In the genomic region with DNA sequence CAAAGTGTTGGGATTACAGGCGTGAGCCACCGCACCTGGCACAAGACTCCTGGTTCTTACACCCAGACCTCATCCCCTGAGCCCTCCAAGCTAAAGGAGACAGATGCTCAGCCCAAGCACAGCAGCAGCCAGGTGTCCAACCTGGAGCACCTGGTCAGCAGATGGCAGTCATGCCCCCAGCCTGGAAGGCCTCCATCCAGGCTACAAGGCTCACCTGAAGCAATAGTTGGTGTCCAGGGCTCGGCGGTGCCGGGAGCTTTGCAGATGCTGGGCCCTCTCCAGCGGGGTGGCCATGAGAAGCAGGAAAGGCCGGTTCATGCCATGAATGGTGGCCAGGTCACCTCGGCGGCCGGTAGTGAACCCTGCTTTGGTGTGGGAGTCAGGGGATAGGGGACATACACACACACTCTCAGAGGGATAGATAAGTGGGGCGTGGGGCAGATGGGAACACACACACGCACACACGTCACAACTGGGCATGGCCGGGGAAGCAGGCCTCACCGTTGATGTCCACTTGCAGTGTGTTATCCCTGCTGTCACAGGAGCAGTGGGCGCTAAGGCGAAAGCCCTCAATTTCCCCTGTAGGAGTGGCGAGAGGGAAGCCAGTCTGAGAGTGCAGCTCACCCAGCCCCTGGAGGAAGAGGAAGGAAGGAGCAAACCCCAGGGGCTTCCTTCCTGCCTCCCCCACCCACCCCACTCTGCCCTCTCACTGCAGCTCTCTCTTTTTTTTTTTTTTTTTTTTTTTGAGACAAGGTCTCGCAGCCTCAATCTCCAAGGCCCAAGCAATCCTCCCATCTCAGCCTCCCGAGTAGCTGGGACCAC, we compare ENCODE assay signal across 12 cellular contexts. TPM values are rescaled to one million over a fixed set of nuclear protein-coding genes. Genes with fewer than 3 reads are reported as not detected.
DNase-seq lines count a peak whose midpoint lies in the region; ATAC-seq and TF ChIP-seq lines count a peak whose summit lies in the region.
"Had no signal": no experiment of that assay in that cellular context is flagged by ENCODE, and none has a peak within 500 bp of the region (broad histone marks: within the 10 kb centered on the region; RNA-seq: fewer than 3 reads in every experiment).

No MANE protein-coding gene starts in this region.

- peaks cover 67% of the 10 kb centered on the region for H3K36me3 ChIP-seq in CD8-positive, alpha-beta T cell (ENCODE audit: insufficient read depth, low read length)
- peaks cover 12% of the 10 kb centered on the region for H3K36me3 ChIP-seq in mesendoderm (ENCODE audit: control insufficient read depth, insufficient read depth, low read length)

- no peak overlapping the region for H2BK15ac ChIP-seq in mesendoderm (replicated peaks; ENCODE audit: low read depth)

- no peak overlapping the region for H4K5ac ChIP-seq in mesendoderm (ENCODE audit: low read length)

- peaks cover 53% of the 10 kb centered on the region for H3K4me1 Mint-ChIP-seq in CD8-positive, alpha-beta T cell (ENCODE audit: low read depth)
- H3K4me1 Mint-ChIP-seq in activated B cell treated with CpG ODN at 0.5 μM for 24 hours (peaks cover 42% of the 10 kb centered on the region), chondrocyte (ENCODE audit: low read depth) (peaks cover 4% of the 10 kb centered on the region)

- in situ Hi-C loops in GM13977 (cut with MboI; ENCODE audit: low pct_unique_long_range_greater_than_20kb, low sequenced_read_pairs, unreplicated experiment), result no loop called here

- no peak for TF ChIP-seq CTCF in CD8-positive, alpha-beta T cell (IDR thresholded peaks at IDR 0.05)
- peak; percentile 23 for TF ChIP-seq CTCF in GM13977 (IDR thresholded peaks at IDR 0.05; ENCODE audit: extremely low read depth, insufficient read depth, missing control alignments)
- no peak for TF ChIP-seq CTCF in activated B cell treated with CpG ODN at 0.5 μM for 24 hours (IDR thresholded peaks at IDR 0.05)
- no peak for TF ChIP-seq CTCF in chondrocyte (IDR thresholded peaks at IDR 0.05)

- ATAC-seq in CD8-positive, alpha-beta T cell, result peak; percentile 39
- ATAC-seq in activated B cell treated with CpG ODN at 0.5 μM for 24 hours (ENCODE audit: low read depth) (no peak), HG02970 (IDR thresholded peaks at IDR 0.05; ENCODE audit: low FRiP score, unreplicated experiment) (no peak)

- H3K56ac ChIP-seq in mesendoderm (ENCODE audit: low read length), result peak overlapping the region; percentile 7

- peak overlapping the region; percentile 53 for H3K4me3 Mint-ChIP-seq in CD8-positive, alpha-beta T cell
- H3K4me3 Mint-ChIP-seq in activated B cell treated with CpG ODN at 0.5 μM for 24 hours (no peak overlapping the region), chondrocyte (ENCODE audit: unreplicated experiment) (no peak overlapping the region)

- no peaks in the 10 kb centered on the region for H3K9me3 ChIP-seq in CD8-positive, alpha-beta T cell (ENCODE audit: low read length)

- H3K27ac Mint-ChIP-seq in CD8-positive, alpha-beta T cell, result peak overlapping the region; percentile 41
- peak overlapping the region; percentile 77 for H3K27ac Mint-ChIP-seq in activated B cell treated with CpG ODN at 0.5 μM for 24 hours
- no peak overlapping the region for H3K27ac Mint-ChIP-seq in chondrocyte (ENCODE audit: unreplicated experiment)

- intact Hi-C loops in CD8-positive, alpha-beta T cell (cut with DNase I, micrococcal nuclease), result loop anchor here in 1 of 2 experiments (1.0 kb wide), 1 partner anchor 9 kb away; no protein-coding TSS in a partner anchor
- intact Hi-C loops in activated B cell treated with CpG ODN at 0.5 μM for 24 hours (cut with micrococcal nuclease), result no loop called here

- H2AK5ac ChIP-seq in mesendoderm (ENCODE audit: low read length), result no peak overlapping the region

- no peak overlapping the region for H3K4me2 ChIP-seq in mesendoderm (ENCODE audit: low read length)

- H3K79me2 ChIP-seq in mesendoderm (ENCODE audit: control insufficient read depth, insufficient read depth, low read length), result no peaks in the 10 kb centered on the region

- H2BK5ac ChIP-seq in mesendoderm (ENCODE audit: low read length), result no peak overlapping the region

- H3K79me1 ChIP-seq in mesendoderm (ENCODE audit: low read length), result no peaks in the 10 kb centered on the region

- no peaks in the 10 kb centered on the region for H3K9me3 Mint-ChIP-seq in CD8-positive, alpha-beta T cell
- H3K9me3 Mint-ChIP-seq in activated B cell treated with CpG ODN at 0.5 μM for 24 hours (no peaks in the 10 kb centered on the region), chondrocyte (ENCODE audit: low read depth) (no peaks in the 10 kb centered on the region)

- DNase-seq in CD8-positive, alpha-beta T cell, result peak in 2 of 7 experiments; percentile 24 to 31
- DNase-seq in GM13977 (ENCODE audit: low spot score) (no peak), activated B cell treated with CpG ODN at 0.5 μM for 24 hours (no peak), mesendoderm (no peak), chondrocyte (ENCODE audit: low spot score) (no peak), dermis blood vessel endothelial cell (no peak)
- no peak for DNase-seq in stimulated activated CD8-positive, alpha-beta memory T cell treated with anti-CD3 and anti-CD28 coated beads, Interleukin-4, amount 100 ng/mL, for 48 hours
- DNase-seq: activated gamma-delta T cell treated with Interleukin-2 at 50 U/mL for 16 hours; effector memory CD4-positive, alpha-beta T cell; NCI-H446; nucleus accumbens had no signal

- WGBS in mesendoderm (ENCODE audit: extremely low coverage, insufficient coverage, low lambda C conversion rate), result no CpG with 5 or more reads among the region's 20 CpGs

- H3K4me3 ChIP-seq in CD8-positive, alpha-beta T cell (ENCODE audit: low read depth, low read length), result no peak overlapping the region
- H3K4me3 ChIP-seq in mesendoderm (ENCODE audit: low read length), result no peak overlapping the region

- POLR2A ChIA-PET in CD8-positive, alpha-beta T cell (lab: Charles Lee), result interaction anchor here (1.1 to 1.4 kb wide), 4 partner anchors 15 to 78 kb away, joined by 3 to 6 read pairs (median 3); partner anchors contain the start of gene HNRNPUL1
- POLR2A ChIA-PET in activated B cell treated with CpG ODN at 0.5 μM for 24 hours (lab: Charles Lee), result interaction anchor here (0.5 to 1.5 kb wide), 4 partner anchors 10 to 205 kb away, joined by 4 to 9 read pairs (median 6); partner anchors contain the start of gene B9D2

- H3K4ac ChIP-seq in mesendoderm (ENCODE audit: low read depth, low read length), result no peak overlapping the region

- no peak overlapping the region for H4K8ac ChIP-seq in mesendoderm (ENCODE audit: low read depth, low read length)

- H3K23ac ChIP-seq in mesendoderm (ENCODE audit: low read length), result no peak overlapping the region

- CTCF ChIA-PET in CD8-positive, alpha-beta T cell (lab: Charles Lee), result interaction anchor here (0.6 to 2.6 kb wide), 5 partner anchors 10 to 227 kb away, joined by 3 to 11 read pairs (median 3); no protein-coding TSS in a partner anchor
- CTCF ChIA-PET in activated B cell treated with CpG ODN at 0.5 μM for 24 hours (lab: Charles Lee), result interaction anchor here (1.6 kb wide), 1 partner anchor 222 kb away, joined by 4 read pairs; no protein-coding TSS in a partner anchor

- H3K27ac ChIP-seq in CD8-positive, alpha-beta T cell (ENCODE audit: low read depth, low read length), result no peak overlapping the region
- H3K27ac ChIP-seq in mesendoderm (ENCODE audit: low read depth, low read length), result no peak overlapping the region

- no peak overlapping the region for H2BK120ac ChIP-seq in mesendoderm (ENCODE audit: low read depth, low read length)

- no peaks in the 10 kb centered on the region for H3K27me3 Mint-ChIP-seq in CD8-positive, alpha-beta T cell (ENCODE audit: low read depth)
- H3K27me3 Mint-ChIP-seq in activated B cell treated with CpG ODN at 0.5 μM for 24 hours (no peaks in the 10 kb centered on the region), chondrocyte (ENCODE audit: low read depth) (no peaks in the 10 kb centered on the region)

- H3K18ac ChIP-seq in mesendoderm (ENCODE audit: low read length), result no peak overlapping the region

- H3K9ac ChIP-seq in mesendoderm (ENCODE audit: low read length), result no peak overlapping the region

- peaks cover 86% of the 10 kb centered on the region for H3K36me3 Mint-ChIP-seq in CD8-positive, alpha-beta T cell
- H3K36me3 Mint-ChIP-seq in activated B cell treated with CpG ODN at 0.5 μM for 24 hours (ENCODE audit: low read depth), result peaks cover 80% of the 10 kb centered on the region
- H3K36me3 Mint-ChIP-seq in chondrocyte (ENCODE audit: low read depth), result peaks cover 33% of the 10 kb centered on the region

- H3K27me3 ChIP-seq in CD8-positive, alpha-beta T cell (ENCODE audit: insufficient read depth, low read length), result no peaks in the 10 kb centered on the region
- no peaks in the 10 kb centered on the region for H3K27me3 ChIP-seq in mesendoderm (ENCODE audit: insufficient read depth, low read length, poor library complexity)

- H3K4me1 ChIP-seq in CD8-positive, alpha-beta T cell (ENCODE audit: insufficient read depth, low read length), result peaks cover 38% of the 10 kb centered on the region
- no peaks in the 10 kb centered on the region for H3K4me1 ChIP-seq in mesendoderm (ENCODE audit: control insufficient read depth, low read depth, low read length)

RNA-seq across cellular contexts. Expression of gene TGFB1, which starts 11.8 kb away (rescaled TPM):
- 100 to 1,000 TPM; 652 to 710 TPM for total RNA-seq in CD8-positive, alpha-beta T cell
- total RNA-seq in activated B cell treated with CpG ODN at 0.5 μM for 24 hours (80.7 and 88.5 TPM in 2 replicates), chondrocyte (188 to 197 TPM (median 195 TPM) in 3 replicates), dermis blood vessel endothelial cell (19.4 and 74.5 TPM in 2 replicates)
- 36.8 TPM for polyA plus RNA-seq in mesendoderm (2013, experiment 1 of 2)
- polyA plus RNA-seq in mesendoderm (2013, experiment 2 of 2), result 35.2 TPM

RNA-seq across cellular contexts. Expression of gene B9D2, which starts 22.1 kb away (rescaled TPM):
- 10 to 100 TPM; 19.6 to 25.9 TPM for total RNA-seq in CD8-positive, alpha-beta T cell
- total RNA-seq in activated B cell treated with CpG ODN at 0.5 μM for 24 hours (11.7 and 14.2 TPM in 2 replicates), chondrocyte (2.0 to 3.0 TPM (median 2.6 TPM) in 3 replicates), dermis blood vessel endothelial cell (6.8 and 7.9 TPM in 2 replicates)
- 3.4 TPM for polyA plus RNA-seq in mesendoderm (2013, experiment 1 of 2)
- polyA plus RNA-seq in mesendoderm (2013, experiment 2 of 2), result 3.5 TPM

RNA-seq across cellular contexts. Expression of gene CCDC97, which starts 31.9 kb away (rescaled TPM):
- total RNA-seq in CD8-positive, alpha-beta T cell, result 10 to 100 TPM; 32.0 to 33.5 TPM
- total RNA-seq in activated B cell treated with CpG ODN at 0.5 μM for 24 hours (61.7 and 65.3 TPM in 2 replicates), chondrocyte (21.8 to 33.2 TPM (median 25.5 TPM) in 3 replicates), dermis blood vessel endothelial cell (7.5 and 13.2 TPM in 2 replicates)
- 33.2 TPM for polyA plus RNA-seq in mesendoderm (2013, experiment 1 of 2)
- 32.2 TPM for polyA plus RNA-seq in mesendoderm (2013, experiment 2 of 2)

RNA-seq across cellular contexts. Expression of gene TMEM91, which starts 34.5 kb away (rescaled TPM):
- total RNA-seq in CD8-positive, alpha-beta T cell, result 1 to 10 TPM; 7.8 to 9.7 TPM
- total RNA-seq in activated B cell treated with CpG ODN at 0.5 μM for 24 hours (3.7 and 4.6 TPM in 2 replicates), chondrocyte (4.8 to 6.8 TPM (median 5.4 TPM) in 3 replicates), dermis blood vessel endothelial cell (4.7 and 9.2 TPM in 2 replicates)
- 3.0 TPM for polyA plus RNA-seq in mesendoderm (2013, experiment 1 of 2)
- polyA plus RNA-seq in mesendoderm (2013, experiment 2 of 2), result 2.9 TPM

RNA-seq across cellular contexts. Expression of gene EXOSC5, which starts 55.3 kb away (rescaled TPM):
- 1 to 10 TPM; 4.1 to 5.5 TPM for total RNA-seq in CD8-positive, alpha-beta T cell
- total RNA-seq in activated B cell treated with CpG ODN at 0.5 μM for 24 hours (30.1 and 31.6 TPM in 2 replicates), chondrocyte (5.5 to 7.6 TPM (median 6.2 TPM) in 3 replicates), dermis blood vessel endothelial cell (8.8 and 11.9 TPM in 2 replicates)
- polyA plus RNA-seq in mesendoderm (2013, experiment 1 of 2), result 47.7 TPM
- 46.1 TPM for polyA plus RNA-seq in mesendoderm (2013, experiment 2 of 2)
